23 cellular contexts compared by ENCODE assay signal in the genomic region with DNA sequence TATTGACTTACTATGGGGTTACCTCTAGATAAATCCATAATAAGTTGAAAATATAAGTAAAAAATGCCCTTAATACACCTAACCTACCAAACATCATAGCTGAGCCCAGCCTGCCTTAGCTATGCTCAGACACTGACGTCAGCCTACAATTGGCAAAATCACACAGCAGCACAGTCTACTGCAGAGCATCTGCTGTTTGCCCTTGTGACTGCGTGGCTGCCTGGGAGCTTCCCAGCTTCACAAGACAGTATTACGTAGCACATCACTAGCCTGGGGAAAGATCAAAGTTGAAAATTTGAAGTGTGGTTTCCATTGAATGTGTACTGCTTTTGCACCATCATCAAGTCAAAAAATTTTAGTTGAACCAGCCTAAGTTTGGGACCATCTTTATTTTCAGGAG. TPM values are rescaled to one million over a fixed set of nuclear protein-coding genes. Genes with fewer than 3 reads are reported as not detected.
"Had no signal": no experiment of that assay in that cellular context is flagged by ENCODE, and none has a peak within 500 bp of the region (broad histone marks: within the 10 kb centered on the region; RNA-seq: fewer than 3 reads in every experiment).

No MANE protein-coding gene starts in this region.

- H3K4me2 ChIP-seq: SK-N-SH had no signal

- H3K27ac ChIP-seq: SJSA1 had no signal

- H3K36me3 ChIP-seq: MG63, SJSA1 had no signal

- FAIRE-seq: RCC 7860 had no signal

- H3K9ac ChIP-seq: SK-N-SH had no signal

- H3K4me1 ChIP-seq: SJSA1 had no signal

- DNase-seq: Karpas-422, KG1, MG63, NCI-H1092, NCI-H1105 treated with DMSO at 0.1 percent for 48 hours, NCI-H1417 treated with DMSO at 0.1 percent for 48 hours, NCI-H146, NCI-H1694 treated with DMSO at 0.1 percent for 48 hours, NCI-H1930, NCI-H2081, NCI-H2107, NCI-H2227 treated with DMSO at 0.1 percent for 48 hours, NCI-H524, NCI-H526 treated with DMSO at 0.1 percent for 48 hours, NCI-H748 treated with DMSO at 0.1 percent for 48 hours, Right ventricle myocardium superior, RPMI8226, SIG-M5, SK-N-SH had no signal

- H3K9me3 ChIP-seq: MG63, SJSA1, SK-N-SH had no signal

- H3K27me3 ChIP-seq: MG63, SJSA1 had no signal

- H3K4me3 ChIP-seq: MG63, SJSA1 had no signal

RNA-seq across cellular contexts. Expression of gene HTT-AS, which starts 8.8 kb away (rescaled TPM):
- total RNA-seq: HT1080, NCI-H460, Right ventricle myocardium superior, SJSA1 had no signal
- polyA plus RNA-seq: SK-N-SH had no signal
